Comparison of ENCODE assay signal across 10 cellular contexts in genomic region chr10:80199828-80200227, GRCh38. TPM values are rescaled to one million over a fixed set of nuclear protein-coding genes. Genes with fewer than 3 reads are reported as not detected.
DNase-seq lines count a peak whose midpoint lies in the region; ATAC-seq, FAIRE-seq and TF ChIP-seq lines count a peak whose summit lies in the region.
"Had no signal": no experiment of that assay in that cellular context is flagged by ENCODE, and none has a peak within 500 bp of the region (broad histone marks: within the 10 kb centered on the region; RNA-seq: fewer than 3 reads in every experiment).

No MANE protein-coding gene starts in this region.

- ATAC-seq in GM21528 (IDR thresholded peaks at IDR 0.05; ENCODE audit: low FRiP score, unreplicated experiment) = no peak

- POLR2A ChIA-PET in H1 (lab: Charles Lee; ENCODE audit: partially characterized antibody) = interaction anchor here (1.2 kb wide), 1 partner anchor 8 kb away, joined by 5 read pairs; no protein-coding TSS in a partner anchor

- H3F3A ChIP-seq in Loucy (ENCODE audit: low read depth) = no peaks in the 10 kb centered on the region

- H2BK15ac ChIP-seq in H1 (ENCODE audit: low read length) = no peak overlapping the region

- no peak overlapping the region for H2BK5ac ChIP-seq in H1 (ENCODE audit: low read depth, low read length)

- no peak overlapping the region for H4K5ac ChIP-seq in H1 (ENCODE audit: insufficient read length, low read depth, low read length)

- H3K9me3 ChIP-seq in Loucy (ENCODE audit: insufficient read depth, low read depth, low read length) = no peaks in the 10 kb centered on the region
- no peaks in the 10 kb centered on the region for H3K9me3 ChIP-seq in H1 (ENCODE audit: insufficient read depth in 2 of 2, low read depth in 1 of 2, low read length in 1 of 2)
- no peaks in the 10 kb centered on the region for H3K9me3 ChIP-seq in mucosa of rectum (ENCODE audit: control insufficient read depth in 2 of 2, low read length in 2 of 2)

- no peak overlapping the region for H3K4ac ChIP-seq in H1 (replicated peaks; ENCODE audit: insufficient read length, low read depth, low read length)

- 0 out of 2 replicates have a peak overlapping the region, but pooled peaks have one; percentile 31 for H3K4me3 ChIP-seq in ACC112 (ENCODE audit: low read depth, low read length)
- no peak overlapping the region for H3K4me3 ChIP-seq in Loucy (ENCODE audit: low read length, poor library complexity, severe bottlenecking)
- no peak overlapping the region for H3K4me3 ChIP-seq in H1 (ENCODE audit: extremely low read depth in 1 of 4, insufficient read depth in 2 of 4, low read depth in 3 of 4, low read length in 4 of 4)
- peak overlapping the region in 1 of 2 donors; percentile 59 for H3K4me3 ChIP-seq in mucosa of rectum (ENCODE audit: low read length in 2 of 2)

- no peak overlapping the region for H4K8ac ChIP-seq in H1 (ENCODE audit: extremely low read depth, insufficient read depth, low read length)

- H2BK20ac ChIP-seq in H1 (ENCODE audit: low read length) = no peak overlapping the region

- H3K9ac ChIP-seq in Loucy (ENCODE audit: low read depth, low read length, poor library complexity, severe bottlenecking) = no peak overlapping the region
- H3K9ac ChIP-seq in H1 (replicated peaks in 1 of 4; ENCODE audit: extremely low read depth in 1 of 4, low read depth in 3 of 4, low read length in 3 of 4) = no peak overlapping the region
- peak overlapping the region; percentile 49 to 50 for H3K9ac ChIP-seq in mucosa of rectum (ENCODE audit: low read depth in 1 of 2, low read length in 2 of 2)

- H3K4me1 ChIP-seq in ACC112 (ENCODE audit: control insufficient read depth, insufficient read depth, low read length, unreplicated experiment) (peaks cover 60% of the 10 kb centered on the region), Loucy (ENCODE audit: insufficient read depth, low read length, poor library complexity, severe bottlenecking) (peaks cover 43% of the 10 kb centered on the region), H1 (replicated peaks in 1 of 4; ENCODE audit: control insufficient read depth in 3 of 4, insufficient read depth in 4 of 4, low read length in 3 of 4) (peaks cover 7 to 18% (median 12%) of the 10 kb centered on the region in 4 experiments), mucosa of rectum (ENCODE audit: control insufficient read depth in 2 of 2, insufficient read depth in 2 of 2, low read length in 2 of 2) (peaks cover 82 to 91% of the 10 kb centered on the region in 2 donors)

- H3K23ac ChIP-seq in H1 (ENCODE audit: insufficient read length) = no peak overlapping the region

- H3K27ac ChIP-seq in ACC112 (ENCODE audit: low read depth, low read length) (peak overlapping the region; percentile 98), H1 (ENCODE audit: low read depth, low read length) (no peak overlapping the region), mucosa of rectum (ENCODE audit: low read depth in 2 of 2, low read length in 2 of 2) (peak overlapping the region; percentile 71 to 96)

- H3K36me3 ChIP-seq in ACC112 (ENCODE audit: insufficient read depth, low read length) (no peaks in the 10 kb centered on the region), Loucy (ENCODE audit: insufficient read depth, low read length) (no peaks in the 10 kb centered on the region), H1 (ENCODE audit: control insufficient read depth in 2 of 4, insufficient read depth in 4 of 4, low read length in 3 of 4) (no peaks in the 10 kb centered on the region; a peak in 1 of 8 replicates), mucosa of rectum (ENCODE audit: control insufficient read depth in 2 of 2, insufficient read depth in 2 of 2, low read length in 2 of 2) (peaks cover 5 to 14% of the 10 kb centered on the region in 2 donors)

- no peak for DNase-seq in H1 (ENCODE audit: low read depth in 1 of 2, low spot score in 2 of 2)
- no peak for DNase-seq in T-helper 1 cell
- no peak for DNase-seq in middle frontal gyrus (ENCODE audit: extremely low spot score, low spot score)
- no peak for DNase-seq in DMS79 (lab: John Stamatoyannopoulos, UW)
- DNase-seq: DND-41, NCI-H510A had no signal

- peak overlapping the region; percentile 89 for H3K4me2 ChIP-seq in Loucy (ENCODE audit: low read depth, low read length, poor library complexity, severe bottlenecking)
- no peak overlapping the region for H3K4me2 ChIP-seq in H1 (ENCODE audit: insufficient read depth in 1 of 2, low read depth in 2 of 2, low read length in 2 of 2)

- CTCF ChIA-PET in H1 (lab: Charles Lee; ENCODE audit: partially characterized antibody) = interaction anchor here (0.6 to 2.2 kb wide), 4 partner anchors 10 to 86 kb away, joined by 3 to 7 read pairs (median 4); no protein-coding TSS in a partner anchor

- H3K79me2 ChIP-seq in ACC112 (ENCODE audit: control insufficient read depth, insufficient read depth, low read length, unreplicated experiment) = peaks cover 90% of the 10 kb centered on the region
- H3K79me2 ChIP-seq in Loucy (ENCODE audit: insufficient read depth, low read length) = peaks cover 99% of the 10 kb centered on the region
- peaks cover 3 to 62% of the 10 kb centered on the region in 2 experiments for H3K79me2 ChIP-seq in H1 (ENCODE audit: control insufficient read depth in 1 of 2, insufficient read depth in 2 of 2, low read length in 2 of 2)

- H2AK5ac ChIP-seq in H1 (ENCODE audit: low read depth, low read length) = peak overlapping the region; percentile 13; the same call in 1 of the 2 replicates

- no peak for TF ChIP-seq EP300 in H1 (IDR thresholded peaks at IDR 0.05; ENCODE audit: borderline replicate concordance in 1 of 2, low read depth in 2 of 2, low read length in 2 of 2)

- no peaks in the 10 kb centered on the region for H3K9me2 ChIP-seq in Loucy (replicated peaks; ENCODE audit: low read depth, low read length)

- H2BK120ac ChIP-seq in H1 (replicated peaks; ENCODE audit: low read depth, low read length) = no peak overlapping the region

- H3K27me3 ChIP-seq in ACC112 (ENCODE audit: insufficient read depth, low read length) (no peaks in the 10 kb centered on the region), Loucy (ENCODE audit: insufficient read depth, low read length, poor library complexity, severe bottlenecking) (no peaks in the 10 kb centered on the region), H1 (replicated peaks in 1 of 4; ENCODE audit: control insufficient read depth in 3 of 4, extremely low read depth in 1 of 4, insufficient read depth in 3 of 4, low read length in 3 of 4) (peaks cover 0 to 8% (median 2%) of the 10 kb centered on the region in 4 experiments; a peak in 3 of 7 replicates), mucosa of rectum (ENCODE audit: control insufficient read depth in 2 of 2, insufficient read depth in 2 of 2, low read length in 2 of 2) (no peaks in the 10 kb centered on the region)

- no peak overlapping the region for H2BK12ac ChIP-seq in H1 (ENCODE audit: low read depth, low read length)

- H2AFZ ChIP-seq in ACC112 (ENCODE audit: low read length, unreplicated experiment) = no peak overlapping the region
- H2AFZ ChIP-seq in Loucy (ENCODE audit: low read length) = no peak overlapping the region
- H2AFZ ChIP-seq in H1 (ENCODE audit: low read length) = no peak overlapping the region

- peaks cover 14% of the 10 kb centered on the region for H3K79me1 ChIP-seq in H1 (ENCODE audit: low read depth, low read length)

- no peak for TF ChIP-seq RAD21 in H1 (IDR thresholded peaks at IDR 0.05 in 1 of 2, conservative IDR thresholded peaks at IDR 0.05 in 1 of 2; ENCODE audit: low read depth in 2 of 2, low read length in 2 of 2)

- no peak overlapping the region for H3K14ac ChIP-seq in H1 (ENCODE audit: insufficient read length)

- FAIRE-seq in H1 (lab: Jason Lieb, UNC) = no peak

- no peak for TF ChIP-seq CTCF in Loucy (conservative IDR thresholded peaks at IDR 0.05; ENCODE audit: low read length)
- TF ChIP-seq CTCF in H1 (IDR thresholded peaks at IDR 0.05; ENCODE audit: control extremely low read depth in 1 of 3, insufficient read depth in 1 of 3, low read depth in 1 of 3, low read length in 3 of 3) = peak in 1 of 3 experiments; percentile 17; a peak in 1 of 4 replicates

- H4K91ac ChIP-seq in H1 (replicated peaks; ENCODE audit: insufficient read length, low read length) = no peak overlapping the region

- WGBS in H1 (ENCODE audit: extremely low coverage in 1 of 2, insufficient coverage in 1 of 2, insufficient read length in 1 of 2, insufficient replicate concordance in 2 of 2, low coverage in 1 of 2, low lambda C conversion rate in 2 of 2, missing lambda C conversion rate in 1 of 2), 2 experiments = 80% methylated on average over 8 of the region's 8 CpGs; no CpG with 5 or more reads in 1 of the 2 experiments

- no peak overlapping the region for H3K56ac ChIP-seq in H1 (replicated peaks; ENCODE audit: insufficient read length, low read depth, low read length)

- no peak for TF ChIP-seq POLR2A in H1 (IDR thresholded peaks at IDR 0.05; ENCODE audit: control extremely low read depth in 1 of 2, low read depth in 2 of 2, low read length in 2 of 2)

- H3K23me2 ChIP-seq in H1 (ENCODE audit: low read depth, low read length) = peaks cover 4% of the 10 kb centered on the region; the same call in 1 of the 2 replicates

- H4K20me1 ChIP-seq in Loucy (ENCODE audit: insufficient read depth, low read length, poor library complexity, severe bottlenecking) (peaks cover 66% of the 10 kb centered on the region), H1 (replicated peaks in 1 of 2; ENCODE audit: control insufficient read depth in 1 of 2, insufficient read depth in 2 of 2, low read length in 2 of 2) (peaks cover 3 to 18% of the 10 kb centered on the region in 2 experiments)

- no peak overlapping the region for H3K18ac ChIP-seq in H1 (ENCODE audit: extremely low read depth, low read length)

TF ChIP-seq in H1, 55 proteins besides CTCF, POLR2A, EP300 and RAD21 (continues in another document):
- TF ChIP-seq GTF2F1 (IDR thresholded peaks at IDR 0.05; ENCODE audit: borderline replicate concordance, low read depth, low read length) (no peak), KDM1A (IDR thresholded peaks at IDR 0.05; ENCODE audit: borderline replicate concordance, low read length) (no peak), HDAC2 (IDR thresholded peaks at IDR 0.05; ENCODE audit: borderline replicate concordance in 1 of 2, low read depth in 2 of 2, low read length in 2 of 2) (no peak), KDM5A (IDR thresholded peaks at IDR 0.05; ENCODE audit: low read length) (no peak), TAF1 (IDR thresholded peaks at IDR 0.05; ENCODE audit: low read depth, low read length) (no peak), ASH2L (IDR thresholded peaks at IDR 0.05; ENCODE audit: low read length) (no peak), BACH1 (IDR thresholded peaks at IDR 0.05; ENCODE audit: low read length) (no peak)

RNA-seq across cellular contexts. Expression of gene ANXA11, which starts 5.5 kb away (rescaled TPM):
- 70.6 and 84.9 TPM in 2 replicates for total RNA-seq in H1 (2021; fragmentation: NEBNext Ultra II Directional; extraction: Animal tissue kit (Norgen Biotek cat#: 25700))
- 40.5 and 58.7 TPM in 2 replicates for polyA plus RNA-seq in H1 (2011; rRNA removed)
- 38.1 TPM for polyA plus RNA-seq in H1 (2011; cell fraction: cytosol; rRNA removed)
- 50.9 TPM for polyA plus RNA-seq in H1 (2011; cell fraction: nucleus; rRNA removed)
- 113 to 134 TPM (median 126 TPM) in 4 replicates for polyA plus RNA-seq in H1 (2012, experiment 1 of 2)
- polyA plus RNA-seq in H1 (2012, experiment 2 of 2) = 58.1 TPM
- polyA plus RNA-seq in H1 (2013, experiment 1 of 2) = 193 TPM
- 199 TPM for polyA plus RNA-seq in H1 (2013, experiment 2 of 2)
- polyA minus RNA-seq in H1 (2011; rRNA and poly(A)+ RNA removed) = 27.2 and 42.8 TPM in 2 replicates
- polyA minus RNA-seq in H1 (2011; cell fraction: cytosol; rRNA and poly(A)+ RNA removed) = 29.3 TPM
- polyA minus RNA-seq in H1 (2011; cell fraction: nucleus; rRNA and poly(A)+ RNA removed) = 26.1 TPM

Comparison
In these comparisons a context has a peak if more than half of its experiments do, and no peak if none do; other contexts are left out.
1. H3K9ac ChIP-seq: peak in mucosa of rectum (2 of 2); none in Loucy (single experiment) and H1 (0 of 4).